In genomic region chr19:572891-573825, GRCh38 we compare ENCODE assay signal across 8 cellular contexts. TPM values are rescaled to one million over a fixed set of nuclear protein-coding genes. Genes with fewer than 3 reads are reported as not detected.
DNase-seq lines count a peak whose midpoint lies in the region; ATAC-seq and TF ChIP-seq lines count a peak whose summit lies in the region.

No MANE protein-coding gene starts in this region.

- peak in 1 of 4 experiments; percentile 7 for TF ChIP-seq CTCF in uterus (IDR thresholded peaks at IDR 0.05)

- peak overlapping the region; percentile 81 for H3K4me3 Mint-ChIP-seq in activated CD8-positive, alpha-beta memory T cell treated with anti-CD3 and anti-CD28 coated beads, Interleukin-2, amount 10 ng/mL, durations not matched to agents 7 days and 5 days
- peak overlapping the region; percentile 92 for H3K4me3 Mint-ChIP-seq in effector memory CD8-positive, alpha-beta T cell

- H3K27me3 ChIP-seq in mononuclear cell (ENCODE audit: insufficient read depth, low read length) (no peaks in the 10 kb centered on the region), uterus (no peaks in the 10 kb centered on the region)

- peaks cover 3% of the 10 kb centered on the region for H3K36me3 Mint-ChIP-seq in activated CD8-positive, alpha-beta memory T cell treated with anti-CD3 and anti-CD28 coated beads, Interleukin-2, amount 10 ng/mL, durations not matched to agents 7 days and 5 days
- H3K36me3 Mint-ChIP-seq in effector memory CD8-positive, alpha-beta T cell (ENCODE audit: insufficient read depth): peaks cover 38% of the 10 kb centered on the region

- no peaks in the 10 kb centered on the region for H3K27me3 Mint-ChIP-seq in activated CD8-positive, alpha-beta memory T cell treated with anti-CD3 and anti-CD28 coated beads, Interleukin-2, amount 10 ng/mL, durations not matched to agents 7 days and 5 days
- no peaks in the 10 kb centered on the region for H3K27me3 Mint-ChIP-seq in effector memory CD8-positive, alpha-beta T cell

- CTCF ChIA-PET in activated CD8-positive, alpha-beta memory T cell treated with anti-CD3 and anti-CD28 coated beads, Interleukin-2, amount 10 ng/mL, durations not matched to agents 7 days and 5 days (lab: Charles Lee): interaction anchor here (1.9 to 3.1 kb wide), 3 partner anchors 11 to 40 kb away, joined by 7 to 14 read pairs (median 7); no protein-coding TSS in a partner anchor

- H3K9me3 ChIP-seq in mononuclear cell (ENCODE audit: low read depth, low read length): no peaks in the 10 kb centered on the region
- no peaks in the 10 kb centered on the region for H3K9me3 ChIP-seq in uterus

- H3K4me1 ChIP-seq in mononuclear cell (ENCODE audit: insufficient read depth, low read length) (peaks cover 43% of the 10 kb centered on the region), uterus (peaks cover 0 to 28% of the 10 kb centered on the region in 2 donors)

- H3K36me3 ChIP-seq in uterus: no peaks in the 10 kb centered on the region

- H3K9me3 Mint-ChIP-seq in activated CD8-positive, alpha-beta memory T cell treated with anti-CD3 and anti-CD28 coated beads, Interleukin-2, amount 10 ng/mL, durations not matched to agents 7 days and 5 days (ENCODE audit: low read depth): no peaks in the 10 kb centered on the region
- H3K9me3 Mint-ChIP-seq in effector memory CD8-positive, alpha-beta T cell: no peaks in the 10 kb centered on the region

- H3K27ac Mint-ChIP-seq in activated CD8-positive, alpha-beta memory T cell treated with anti-CD3 and anti-CD28 coated beads, Interleukin-2, amount 10 ng/mL, durations not matched to agents 7 days and 5 days: peak overlapping the region; percentile 77
- H3K27ac Mint-ChIP-seq in effector memory CD8-positive, alpha-beta T cell: peak overlapping the region; percentile 92

- H3K4me1 Mint-ChIP-seq in activated CD8-positive, alpha-beta memory T cell treated with anti-CD3 and anti-CD28 coated beads, Interleukin-2, amount 10 ng/mL, durations not matched to agents 7 days and 5 days: peaks cover 39% of the 10 kb centered on the region
- peaks cover 30 to 40% of the 10 kb centered on the region in 2 donors for H3K4me1 Mint-ChIP-seq in effector memory CD8-positive, alpha-beta T cell (ENCODE audit: low read depth in 2 of 2)

- peak; percentile 57 for DNase-seq in activated CD8-positive, alpha-beta memory T cell treated with anti-CD3 and anti-CD28 coated beads, Interleukin-2, amount 10 ng/mL, durations not matched to agents 7 days and 5 days
- no peak for DNase-seq in activated CD8-positive, alpha-beta memory T cell treated with anti-CD3 and anti-CD28 coated beads, Interleukin-2, amount 50 U/mL, for 48 hours
- DNase-seq in RPMI7951 (ENCODE audit: low read depth): peak; percentile 63
- DNase-seq in effector memory CD8-positive, alpha-beta T cell: no peak
- peak; percentile 52 to 58 for DNase-seq in uterus
- no peak for DNase-seq in T-helper 9 cell

- TF ChIP-seq POLR2A in uterus (IDR thresholded peaks at IDR 0.05): peak in 1 of 2 donors; percentile 10

- intact Hi-C loops in uterus (cut with DNase I; ENCODE audit: low total_unique reads): no loop called here

- H3K27ac ChIP-seq in uterus: peak overlapping the region; percentile 87

- peak overlapping the region; percentile 85 for H3K4me3 ChIP-seq in mononuclear cell (ENCODE audit: low read length)
- H3K4me3 ChIP-seq in uterus: peak overlapping the region; percentile 85

- no peak for ATAC-seq in activated CD8-positive, alpha-beta memory T cell treated with anti-CD3 and anti-CD28 coated beads, Interleukin-2, amount 10 ng/mL, durations not matched to agents 7 days and 5 days
- ATAC-seq in HG02973 (IDR thresholded peaks at IDR 0.05; ENCODE audit: unreplicated experiment): peak; percentile 16
- ATAC-seq in effector memory CD8-positive, alpha-beta T cell (replicated peaks): no peak

RNA-seq across cellular contexts. Expression of gene BSG, which starts 0.8 kb away (rescaled TPM):
- 100 to 1,000 TPM; 206 to 225 TPM for total RNA-seq in activated CD8-positive, alpha-beta memory T cell treated with anti-CD3 and anti-CD28 coated beads, Interleukin-2, amount 10 ng/mL, durations not matched to agents 7 days and 5 days
- total RNA-seq in RPMI7951 (2014; rRNA removed; shearing (Covaris generic)): 911 and 1,158 TPM in 2 replicates
- total RNA-seq in mononuclear cell (94.2 TPM), uterus (100 to 1,000 TPM; 211 to 305 (median 280) TPM)

RNA-seq across cellular contexts. Expression of gene HCN2, which starts 16.5 kb away (rescaled TPM):
- under 1 TPM; 0.67 to 0.75 TPM for total RNA-seq in activated CD8-positive, alpha-beta memory T cell treated with anti-CD3 and anti-CD28 coated beads, Interleukin-2, amount 10 ng/mL, durations not matched to agents 7 days and 5 days
- total RNA-seq in RPMI7951 (2014; rRNA removed; shearing (Covaris generic)): 0.24 and 0.39 TPM in 2 replicates
- 0.21 TPM for total RNA-seq in mononuclear cell
- under 1 TPM in 1 of 4 donors, not detected in 3; 0.83 TPM for total RNA-seq in uterus

RNA-seq across cellular contexts. Expression of gene GZMM, which starts 29.3 kb away (rescaled TPM):
- 10 to 100 TPM; 46.9 to 76.3 TPM for total RNA-seq in activated CD8-positive, alpha-beta memory T cell treated with anti-CD3 and anti-CD28 coated beads, Interleukin-2, amount 10 ng/mL, durations not matched to agents 7 days and 5 days
- 1.3 and 3.6 TPM in 2 replicates for total RNA-seq in RPMI7951 (2014; rRNA removed; shearing (Covaris generic))
- total RNA-seq in mononuclear cell: 63.7 TPM
- total RNA-seq in uterus: 1 to 10 TPM in 1 of 4 donors, under 1 TPM in 1, not detected in 2; 0.62 to 1.6 TPM

RNA-seq across cellular contexts. Expression of gene CDC34, which starts 41.6 kb away (rescaled TPM):
- total RNA-seq in activated CD8-positive, alpha-beta memory T cell treated with anti-CD3 and anti-CD28 coated beads, Interleukin-2, amount 10 ng/mL, durations not matched to agents 7 days and 5 days: 10 to 100 TPM; 58.3 to 58.9 TPM
- total RNA-seq in RPMI7951 (2014; rRNA removed; shearing (Covaris generic)): 56.4 and 61.8 TPM in 2 replicates
- total RNA-seq in mononuclear cell: 20.5 TPM
- 100 to 1,000 TPM in 2 of 4 donors, 10 to 100 TPM in 2; 44.4 to 459 (median 101) TPM for total RNA-seq in uterus

Comparison
In these comparisons a context has a peak if more than half of its experiments do, and no peak if none do; other contexts are left out.
1. DNase-seq: peak in activated CD8-positive, alpha-beta memory T cell treated with anti-CD3 and anti-CD28 coated beads, Interleukin-2, amount 10 ng/mL, durations not matched to agents 7 days and 5 days (single experiment), RPMI7951 (single experiment) and uterus (2 of 2); none in activated CD8-positive, alpha-beta memory T cell treated with anti-CD3 and anti-CD28 coated beads, Interleukin-2, amount 50 U/mL, for 48 hours (single experiment), effector memory CD8-positive, alpha-beta T cell (0 of 3) and T-helper 9 cell (single experiment).
2. RNA of gene GZMM, which starts 29.3 kb away (total RNA-seq): 46.9 to 76.3 TPM in activated CD8-positive, alpha-beta memory T cell treated with anti-CD3 and anti-CD28 coated beads, Interleukin-2, amount 10 ng/mL, durations not matched to agents 7 days and 5 days and 63.7 TPM in mononuclear cell (single experiment); 1.3 to 3.6 TPM in RPMI7951 and 0.62 to 1.6 TPM in uterus; every median in the first group is over 10 times any median in the second.